ENCODE assay signal across 8 cellular contexts in genomic region chr9:96856363-96857286, GRCh38. TPM values are rescaled to one million over a fixed set of nuclear protein-coding genes. Genes with fewer than 3 reads are reported as not detected.
DNase-seq lines count a peak whose midpoint lies in the region; ATAC-seq, FAIRE-seq and TF ChIP-seq lines count a peak whose summit lies in the region.

No MANE protein-coding gene starts in this region.

- DNase-seq in GM03348 (ENCODE audit: low spot score): peak; percentile 69
- DNase-seq in NCI-H2081 treated with DMSO at 0.1 percent for 48 hours (lab: John Stamatoyannopoulos, UW): peak; percentile 22
- peak; percentile 58 for DNase-seq in UCSD-AML1 (lab: John Stamatoyannopoulos, UW; ENCODE audit: unreplicated experiment)
- DNase-seq in mammary epithelial cell: peak; percentile 67
- peak; percentile 80 for DNase-seq in kidney
- peak; percentile 59 for DNase-seq in stimulated activated CD4-positive, alpha-beta T cell treated with anti-CD3 and anti-CD28 coated beads, Interleukin-2, amount 100 ng/mL, for 4 hours (ENCODE audit: low read depth)

- no peaks in the 10 kb centered on the region for H3K36me3 ChIP-seq in mammary epithelial cell (ENCODE audit: insufficient read depth, low read length)
- H3K36me3 ChIP-seq in kidney (ENCODE audit: control insufficient read depth in 1 of 2, insufficient read depth in 2 of 2, low read length in 2 of 2): no peaks in the 10 kb centered on the region

- no peak overlapping the region for H3K4me2 ChIP-seq in mammary epithelial cell (ENCODE audit: insufficient read depth, low read depth, low read length)

- intact Hi-C loops in mammary epithelial cell (cut with micrococcal nuclease): loop anchor here (1.0 to 10.0 kb wide), 9 partner anchors 182 to 761 kb away; partner anchors contain the start of gene CTSV
- intact Hi-C loops in kidney (cut with DNase I): loop anchor here (10.0 kb wide), 1 partner anchor 538 kb away; no protein-coding TSS in a partner anchor

- no peak for FAIRE-seq in kidney (lab: Jason Lieb, UNC)

- H3K4me1 ChIP-seq in mammary epithelial cell (ENCODE audit: insufficient read depth, low read length) (peaks cover 42% of the 10 kb centered on the region), kidney (ENCODE audit: control insufficient read depth in 1 of 2, insufficient read depth in 1 of 2, low read depth in 1 of 2, low read length in 2 of 2) (peaks cover 8 to 9% of the 10 kb centered on the region in 2 donors)

- TF ChIP-seq CTCF in mammary epithelial cell (conservative IDR thresholded peaks at IDR 0.05 in 1 of 2, IDR thresholded peaks at IDR 0.05 in 1 of 2; ENCODE audit: extremely low read depth in 1 of 2, insufficient read depth in 1 of 2, low read depth in 1 of 2, low read length in 2 of 2) (peak; percentile 90 to 97), kidney (IDR thresholded peaks at IDR 0.05; ENCODE audit: borderline replicate concordance, extremely low read depth, insufficient read depth) (peak; percentile 83)

- H4K20me1 ChIP-seq in mammary epithelial cell (ENCODE audit: insufficient read depth, low read length): no peaks in the 10 kb centered on the region

- in situ Hi-C loops in mammary epithelial cell (cut with MboI; ENCODE audit: low sequenced_read_pairs in 2 of 2): loop anchor here (5.0 to 25.0 kb wide), 5 partner anchors 251 to 758 kb away; no protein-coding TSS in a partner anchor

- 17% methylated on average over 6 of the region's 6 CpGs for WGBS in mammary epithelial cell (ENCODE audit: low coverage, missing lambda C conversion rate)

- H3K79me2 ChIP-seq in mammary epithelial cell (ENCODE audit: insufficient read depth, low read length): peaks cover 20% of the 10 kb centered on the region

- H3K27me3 ChIP-seq in mammary epithelial cell (ENCODE audit: insufficient read depth, low read length): no peaks in the 10 kb centered on the region

- ATAC-seq in HG02642 (IDR thresholded peaks at IDR 0.05; ENCODE audit: poor library complexity, unreplicated experiment) (peak; percentile 45), GM21717 (IDR thresholded peaks at IDR 0.05; ENCODE audit: unreplicated experiment) (no peak)

- dilution Hi-C loops in mammary epithelial cell (cut with HindIII; ENCODE audit: low sequenced_read_pairs): no loop called here

- H3K9me3 ChIP-seq in mammary epithelial cell (replicated peaks; ENCODE audit: insufficient read depth, low read length) (no peaks in the 10 kb centered on the region), kidney (ENCODE audit: control insufficient read depth in 1 of 2, low read length in 2 of 2) (no peaks in the 10 kb centered on the region)

- peak overlapping the region; percentile 13 for H3K27ac ChIP-seq in mammary epithelial cell (ENCODE audit: insufficient read depth, low read depth, low read length)
- H3K27ac ChIP-seq in kidney (ENCODE audit: low read depth in 2 of 2, low read length in 2 of 2): no peak overlapping the region

- H3K4me3 ChIP-seq in mammary epithelial cell (replicated peaks in 1 of 3; ENCODE audit: insufficient read depth in 1 of 3, low read depth in 2 of 3, low read length in 3 of 3) (no peak overlapping the region), kidney (ENCODE audit: low read length in 2 of 2) (no peak overlapping the region)

- H3K9ac ChIP-seq in mammary epithelial cell (ENCODE audit: insufficient read depth, low read length) (no peak overlapping the region), kidney (ENCODE audit: low read length in 2 of 2) (no peak overlapping the region)

- no peak overlapping the region for H2AFZ ChIP-seq in mammary epithelial cell (ENCODE audit: low read depth, low read length)

- no TSS peak for BruUV-seq in mammary epithelial cell (replicated peaks; lab: Mats Ljungman, UMichigan)

- CTCF ChIA-PET in mammary epithelial cell (lab: Charles Lee; ENCODE audit: low non-redundant PET): interaction anchor here (0.6 to 0.8 kb wide), 4 partner anchors 75 to 542 kb away, joined by 3 to 5 read pairs (median 4); no protein-coding TSS in a partner anchor

RNA-seq across cellular contexts. Expression of gene ZNF782, which starts 2.3 kb away (rescaled TPM):
- total RNA-seq in mammary epithelial cell (1 to 10 TPM; 3.7 to 5.5 TPM), kidney (7.0 TPM)
- polyA plus RNA-seq in mammary epithelial cell (0.93 TPM), kidney (ENCODE audit: insufficient read depth, low read depth, low replicate concordance) (2.7 TPM)
- 1.8 TPM for polyA minus RNA-seq in mammary epithelial cell

Comparison
In these comparisons a context has a peak if more than half of its experiments do, and no peak if none do; other contexts are left out.
1. DNase-seq: peak in every context shown above with its lines; median percentile 80 in kidney; 69 in GM03348; 67 in mammary epithelial cell; 59 in stimulated activated CD4-positive, alpha-beta T cell treated with anti-CD3 and anti-CD28 coated beads, Interleukin-2, amount 100 ng/mL, for 4 hours; 58 in UCSD-AML1; 22 in NCI-H2081 treated with DMSO at 0.1 percent for 48 hours.